Comparison of ENCODE assay signal across 8 cellular contexts in genomic region chr3:48430359-48431101, GRCh38. TPM values are rescaled to one million over a fixed set of nuclear protein-coding genes. Genes with fewer than 3 reads are reported as not detected.
A peak's percentile ranks its signal among the peaks of the same experiment; 100 is the strongest.
DNase-seq lines count a peak whose midpoint lies in the region; ATAC-seq and TF ChIP-seq lines count a peak whose summit lies in the region.

No MANE protein-coding gene starts in this region.

- H3K27me3 Mint-ChIP-seq in CD8-positive, alpha-beta T cell (ENCODE audit: low read depth) = peaks cover 5% of the 10 kb centered on the region

- ATAC-seq in CD8-positive, alpha-beta T cell = no peak
- no peak for ATAC-seq in HG02970 (IDR thresholded peaks at IDR 0.05; ENCODE audit: low FRiP score, unreplicated experiment)

- peaks cover 16% of the 10 kb centered on the region for H3K79me1 ChIP-seq in trophoblast cell (ENCODE audit: low read length)

- peak overlapping the region; percentile 24 for H3K9ac ChIP-seq in trophoblast cell (ENCODE audit: low read length)

- peak overlapping the region; percentile 5 for H3K14ac ChIP-seq in trophoblast cell (ENCODE audit: low read length)

- peaks cover 26% of the 10 kb centered on the region for H3K36me3 Mint-ChIP-seq in CD8-positive, alpha-beta T cell

- peak overlapping the region; percentile 19 for H3K18ac ChIP-seq in trophoblast cell (ENCODE audit: low read length)

- H3K9me3 ChIP-seq in CD8-positive, alpha-beta T cell (ENCODE audit: low read length) = no peaks in the 10 kb centered on the region
- no peaks in the 10 kb centered on the region for H3K9me3 ChIP-seq in SJCRH30 (replicated peaks)
- no peaks in the 10 kb centered on the region for H3K9me3 ChIP-seq in trophoblast cell (ENCODE audit: insufficient read depth, low read depth, low read length)

- no peak overlapping the region for H4K12ac ChIP-seq in trophoblast cell (ENCODE audit: low read depth, low read length)

- peak overlapping the region; percentile 74 for H3K4me2 ChIP-seq in trophoblast cell (ENCODE audit: low read length)

- CTCF ChIA-PET in CD8-positive, alpha-beta T cell (lab: Charles Lee) = interaction anchor here (0.9 to 14.1 kb wide), 3 partner anchors 25 to 120 kb away, joined by 3 to 357 read pairs (median 142); no protein-coding TSS in a partner anchor

- TF ChIP-seq CTCF in CD8-positive, alpha-beta T cell (IDR thresholded peaks at IDR 0.05) = no peak
- TF ChIP-seq CTCF in fibroblast of the aortic adventitia (IDR thresholded peaks at IDR 0.05; ENCODE audit: insufficient read depth, low read length) = no peak

- H3K27ac ChIP-seq in CD8-positive, alpha-beta T cell (ENCODE audit: low read depth, low read length) = no peak overlapping the region
- H3K27ac ChIP-seq in SJCRH30 (no peak overlapping the region), trophoblast cell (ENCODE audit: low read depth, low read length) (peak overlapping the region; percentile 80)

- H4K91ac ChIP-seq in trophoblast cell (ENCODE audit: low read depth, low read length) = peak overlapping the region; percentile 37

- H3K9me3 Mint-ChIP-seq in CD8-positive, alpha-beta T cell = no peaks in the 10 kb centered on the region

- POLR2A ChIA-PET in CD8-positive, alpha-beta T cell (lab: Charles Lee) = interaction anchor here (1.0 kb wide), 1 partner anchor 10 kb away, joined by 4 read pairs; the partner anchor contains the start of genes CCDC51 and TMA7

- DNase-seq in CD8-positive, alpha-beta T cell = no peak
- DNase-seq in SJCRH30 (no peak), fibroblast of the aortic adventitia (ENCODE audit: low read depth) (no peak), trophoblast cell (no peak), erythroblast (lab: John Stamatoyannopoulos, UW) (no peak), dedifferentiated amniotic fluid mesenchymal stem cell (ENCODE audit: extremely low spot score) (no peak)
- no peak for DNase-seq in stimulated activated CD4-positive, alpha-beta T cell treated with anti-CD3 and anti-CD28 coated beads, Interleukin-2, amount 100 ng/mL, for 24 hours

- no peak overlapping the region for H3K23ac ChIP-seq in trophoblast cell (ENCODE audit: low read length)

- no CpG with 5 or more reads among the region's 6 CpGs for WGBS in trophoblast cell (ENCODE audit: extremely low coverage, insufficient coverage, insufficient read length)

- no peak overlapping the region for H2BK120ac ChIP-seq in trophoblast cell (ENCODE audit: insufficient read depth, low read length, poor library complexity)

- H2AK5ac ChIP-seq in trophoblast cell (ENCODE audit: low read length) = peak overlapping the region; percentile 45

- H2BK12ac ChIP-seq in trophoblast cell (ENCODE audit: low read length) = peak overlapping the region; percentile 20

- H3K4me3 Mint-ChIP-seq in CD8-positive, alpha-beta T cell = peak overlapping the region; percentile 82

- H3K27ac Mint-ChIP-seq in CD8-positive, alpha-beta T cell = no peak overlapping the region

- peak overlapping the region; percentile 40 for H3K4ac ChIP-seq in trophoblast cell (ENCODE audit: low read depth, low read length)

- peaks cover 20% of the 10 kb centered on the region for H3K79me2 ChIP-seq in trophoblast cell (ENCODE audit: control insufficient read depth, insufficient read depth, low read length, poor library complexity)

- peak overlapping the region; percentile 83 for H4K8ac ChIP-seq in trophoblast cell (ENCODE audit: low read depth, low read length)

- peaks cover 17% of the 10 kb centered on the region for H3K4me1 Mint-ChIP-seq in CD8-positive, alpha-beta T cell (ENCODE audit: low read depth)

- peak overlapping the region; percentile 24 for H2BK5ac ChIP-seq in trophoblast cell (ENCODE audit: low read depth, low read length, poor library complexity)

- no peak overlapping the region for H3K4me3 ChIP-seq in CD8-positive, alpha-beta T cell (ENCODE audit: low read depth, low read length)
- H3K4me3 ChIP-seq in SJCRH30 (peak overlapping the region; percentile 74), fibroblast of the aortic adventitia (ENCODE audit: low read depth, low read length) (peak overlapping the region; percentile 74), trophoblast cell (ENCODE audit: low read depth, low read length) (peak overlapping the region; percentile 0)

- intact Hi-C loops in CD8-positive, alpha-beta T cell (cut with DNase I, micrococcal nuclease) = no loop called here

- no peak for TF ChIP-seq POLR2A in erythroblast (IDR thresholded peaks at IDR 0.05; ENCODE audit: low read length)

- H2AFZ ChIP-seq in trophoblast cell (ENCODE audit: insufficient read depth, low read length, poor library complexity) = no peak overlapping the region

- no peaks in the 10 kb centered on the region for H3K27me3 ChIP-seq in CD8-positive, alpha-beta T cell (ENCODE audit: insufficient read depth, low read length)
- no peaks in the 10 kb centered on the region for H3K27me3 ChIP-seq in SJCRH30
- no peaks in the 10 kb centered on the region for H3K27me3 ChIP-seq in trophoblast cell (ENCODE audit: insufficient read depth, low read length)

- H3K36me3 ChIP-seq in CD8-positive, alpha-beta T cell (ENCODE audit: insufficient read depth, low read length) = peaks cover 9% of the 10 kb centered on the region
- H3K36me3 ChIP-seq in SJCRH30 = no peaks in the 10 kb centered on the region; the same call in 1 of the 2 replicates
- H3K36me3 ChIP-seq in trophoblast cell (ENCODE audit: control insufficient read depth in 1 of 2, insufficient read depth in 2 of 2, low read length in 2 of 2) = peaks cover 14 to 19% of the 10 kb centered on the region in 2 experiments

- peaks cover 9% of the 10 kb centered on the region for H3K4me1 ChIP-seq in CD8-positive, alpha-beta T cell (ENCODE audit: insufficient read depth, low read length)
- H3K4me1 ChIP-seq in SJCRH30 = peaks cover 2% of the 10 kb centered on the region; the same call in 1 of the 2 replicates
- H3K4me1 ChIP-seq in trophoblast cell (ENCODE audit: control insufficient read depth in 1 of 2, insufficient read depth in 2 of 2, low read length in 2 of 2) = peaks cover 49 to 55% of the 10 kb centered on the region in 2 experiments

RNA-seq across cellular contexts. Expression of gene PLXNB1, which starts 0.6 kb away (rescaled TPM):
- 1 to 10 TPM; 1.4 to 2.7 TPM for total RNA-seq in CD8-positive, alpha-beta T cell
- 23.4 and 45.0 TPM in 2 replicates for total RNA-seq in SJCRH30 (2014; rRNA removed; shearing (Covaris generic))
- 30.0 and 59.5 TPM in 2 replicates for total RNA-seq in fibroblast of the aortic adventitia (ENCODE audit: low replicate concordance)
- 48.1 and 50.4 TPM in 2 replicates for polyA plus RNA-seq in trophoblast cell (2013)

RNA-seq across cellular contexts. Expression of gene CCDC51, which starts 9.4 kb away (rescaled TPM):
- 1 to 10 TPM; 2.9 to 4.7 TPM for total RNA-seq in CD8-positive, alpha-beta T cell
- total RNA-seq in SJCRH30 (2014; rRNA removed; shearing (Covaris generic)) = 11.3 and 12.0 TPM in 2 replicates
- total RNA-seq in fibroblast of the aortic adventitia (ENCODE audit: low replicate concordance) = 19.3 and 38.0 TPM in 2 replicates
- 11.1 and 11.5 TPM in 2 replicates for polyA plus RNA-seq in trophoblast cell (2013)

RNA-seq across cellular contexts. Expression of gene TMA7, which starts 9.5 kb away (rescaled TPM):
- 100 to 1,000 TPM; 279 to 297 TPM for total RNA-seq in CD8-positive, alpha-beta T cell
- 491 and 498 TPM in 2 replicates for total RNA-seq in SJCRH30 (2014; rRNA removed; shearing (Covaris generic))
- 234 and 390 TPM in 2 replicates for total RNA-seq in fibroblast of the aortic adventitia (ENCODE audit: low replicate concordance)
- polyA plus RNA-seq in trophoblast cell (2013) = 586 and 607 TPM in 2 replicates

RNA-seq across cellular contexts. Expression of gene ATRIP, which starts 16.0 kb away (rescaled TPM):
- 1 to 10 TPM; 7.4 to 8.7 TPM for total RNA-seq in CD8-positive, alpha-beta T cell
- total RNA-seq in SJCRH30 (2014; rRNA removed; shearing (Covaris generic)) = 12.4 and 12.8 TPM in 2 replicates
- 4.0 and 14.5 TPM in 2 replicates for total RNA-seq in fibroblast of the aortic adventitia (ENCODE audit: low replicate concordance)
- polyA plus RNA-seq in trophoblast cell (2013) = 9.1 and 9.8 TPM in 2 replicates

RNA-seq across cellular contexts. Expression of gene FBXW12, which starts 58.5 kb away (rescaled TPM):
- total RNA-seq in CD8-positive, alpha-beta T cell = not detected
- 0.30 and 0.35 TPM in 2 replicates for total RNA-seq in SJCRH30 (2014; rRNA removed; shearing (Covaris generic))
- total RNA-seq in fibroblast of the aortic adventitia (ENCODE audit: low replicate concordance) = 0.27 TPM in 1 of 2 replicates, not detected in the other
- polyA plus RNA-seq in trophoblast cell (2013) = 0.04 TPM in 1 of 2 replicates, not detected in the other
